In genomic region chr6:116764961-116765841, GRCh38 we compare ENCODE assay signal across 7 cellular contexts. TPM values are rescaled to one million over a fixed set of nuclear protein-coding genes. Genes with fewer than 3 reads are reported as not detected.
DNase-seq lines count a peak whose midpoint lies in the region; ATAC-seq and TF ChIP-seq lines count a peak whose summit lies in the region.

FAM162B (minus strand) TSS chr6:116765719; CDS start chr6:116765576, 143 bp downstream.

- DNase-seq in GM23248 (peak; percentile 45), fibroblast of mammary gland (ENCODE audit: low read depth) (peak; percentile 25)
- DNase-seq in T-helper 2 cell treated with Interferon-gamma antibody and Interleukin-4, amounts not matched to agents 5 μg/mL and 100 μg/mL, for 36 hours (ENCODE audit: low spot score), result no peak
- DNase-seq in natural killer cell treated with Interleukin-12 subunit alpha and Interleukin-12 subunit beta and Interleukin-15 and Interleukin-18, amount 100 ng/mL, for 72 hours (ENCODE audit: low spot score), result no peak

- in situ Hi-C loops in GM23248 (cut with MboI), result no loop called here

- no peak within 1 kb of the TSS for H3K9ac ChIP-seq in GM23248

- peak within 1 kb of the TSS; percentile 62 for H3K4me2 ChIP-seq in GM23248 (ENCODE audit: unreplicated experiment)

- peaks cover 4% of the 10 kb centered on the region for H3K4me1 Mint-ChIP-seq in T-helper 2 cell treated with Interferon-gamma antibody and Interleukin-4, amounts not matched to agents 5 μg/mL and 100 μg/mL, for 36 hours (ENCODE audit: low read depth)
- peaks cover 7 to 12% of the 10 kb centered on the region in 2 donors for H3K4me1 Mint-ChIP-seq in natural killer cell treated with Interleukin-12 subunit alpha and Interleukin-12 subunit beta and Interleukin-15 and Interleukin-18, amount 100 ng/mL, for 72 hours (ENCODE audit: low read depth in 2 of 2)

- no peak within 1 kb of the TSS for H3K27ac Mint-ChIP-seq in T-helper 2 cell treated with Interferon-gamma antibody and Interleukin-4, amounts not matched to agents 5 μg/mL and 100 μg/mL, for 36 hours
- no peak within 1 kb of the TSS for H3K27ac Mint-ChIP-seq in natural killer cell treated with Interleukin-12 subunit alpha and Interleukin-12 subunit beta and Interleukin-15 and Interleukin-18, amount 100 ng/mL, for 72 hours

- no peaks in the 10 kb centered on the region for H3K4me1 ChIP-seq in GM23248 (ENCODE audit: insufficient read depth)

- no peaks in the 10 kb centered on the region for H3K79me2 ChIP-seq in GM23248 (ENCODE audit: insufficient read depth)

- 4 to 5% methylated on average over 78 to 80 of the region's 89 CpGs for WGBS in GM23248 (ENCODE audit: low coverage in 1 of 2, low lambda C conversion rate in 2 of 2, missing lambda C conversion rate in 2 of 2), 2 experiments

- peaks cover 22% of the 10 kb centered on the region for H3K27me3 ChIP-seq in GM23248 (replicated peaks; ENCODE audit: insufficient read depth)

- no peaks in the 10 kb centered on the region for H3K9me3 Mint-ChIP-seq in T-helper 2 cell treated with Interferon-gamma antibody and Interleukin-4, amounts not matched to agents 5 μg/mL and 100 μg/mL, for 36 hours
- no peaks in the 10 kb centered on the region for H3K9me3 Mint-ChIP-seq in natural killer cell treated with Interleukin-12 subunit alpha and Interleukin-12 subunit beta and Interleukin-15 and Interleukin-18, amount 100 ng/mL, for 72 hours

- ATAC-seq in natural killer cell treated with Interleukin-12 subunit alpha and Interleukin-12 subunit beta and Interleukin-15 and Interleukin-18, amount 100 ng/mL, for 72 hours, result peak; percentile 52 to 57
- no peak for ATAC-seq in HG02642 (IDR thresholded peaks at IDR 0.05; ENCODE audit: poor library complexity, unreplicated experiment)
- ATAC-seq in GM21447 (IDR thresholded peaks at IDR 0.05; ENCODE audit: unreplicated experiment), result no peak
- no peak for ATAC-seq in GM18867 (IDR thresholded peaks at IDR 0.05; ENCODE audit: unreplicated experiment)

- no peaks in the 10 kb centered on the region for H4K20me1 ChIP-seq in GM23248 (ENCODE audit: insufficient read depth)

- peaks cover 66% of the 10 kb centered on the region for H3K27me3 Mint-ChIP-seq in T-helper 2 cell treated with Interferon-gamma antibody and Interleukin-4, amounts not matched to agents 5 μg/mL and 100 μg/mL, for 36 hours (ENCODE audit: low read depth)
- peaks cover 32 to 42% of the 10 kb centered on the region in 2 donors for H3K27me3 Mint-ChIP-seq in natural killer cell treated with Interleukin-12 subunit alpha and Interleukin-12 subunit beta and Interleukin-15 and Interleukin-18, amount 100 ng/mL, for 72 hours

- peak within 1 kb of the TSS; percentile 63 for H3K4me3 Mint-ChIP-seq in T-helper 2 cell treated with Interferon-gamma antibody and Interleukin-4, amounts not matched to agents 5 μg/mL and 100 μg/mL, for 36 hours
- H3K4me3 Mint-ChIP-seq in natural killer cell treated with Interleukin-12 subunit alpha and Interleukin-12 subunit beta and Interleukin-15 and Interleukin-18, amount 100 ng/mL, for 72 hours, result peak within 1 kb of the TSS; percentile 65

- no peaks in the 10 kb centered on the region for H3K9me2 ChIP-seq in GM23248 (ENCODE audit: insufficient read depth)

- no peaks in the 10 kb centered on the region for H3K36me3 ChIP-seq in GM23248 (ENCODE audit: low read depth)

- H3K27ac ChIP-seq in GM23248, result no peak within 1 kb of the TSS

- H3F3A ChIP-seq in GM23248 (ENCODE audit: insufficient read depth), result no peaks in the 10 kb centered on the region

- H3K9me3 ChIP-seq in GM23248 (ENCODE audit: low read depth), result no peaks in the 10 kb centered on the region

- H3K36me3 Mint-ChIP-seq in T-helper 2 cell treated with Interferon-gamma antibody and Interleukin-4, amounts not matched to agents 5 μg/mL and 100 μg/mL, for 36 hours (ENCODE audit: low read depth), result no peaks in the 10 kb centered on the region
- H3K36me3 Mint-ChIP-seq in natural killer cell treated with Interleukin-12 subunit alpha and Interleukin-12 subunit beta and Interleukin-15 and Interleukin-18, amount 100 ng/mL, for 72 hours, result peaks cover 7% of the 10 kb centered on the region

- TF ChIP-seq CTCF in fibroblast of mammary gland (conservative IDR thresholded peaks at IDR 0.05; ENCODE audit: control insufficient read depth, insufficient read depth, low read depth, low read length), result no peak

- peak within 1 kb of the TSS; percentile 62 for H2AFZ ChIP-seq in GM23248

- H3K4me3 ChIP-seq in GM23248 (peak within 1 kb of the TSS; percentile 64), fibroblast of mammary gland (ENCODE audit: control insufficient read depth, low read depth, low read length) (peak within 1 kb of the TSS; percentile 40)

RNA-seq across cellular contexts. Expression of gene FAM162B, which starts in this region (rescaled TPM):
- not detected in 2 replicates for total RNA-seq in GM23248 (2014; rRNA removed; shearing (Covaris generic))
- polyA plus RNA-seq in GM23248 (2016; fragmentation: Nextera tagmentation; extraction: Ambion mirVana), result not detected in 2 replicates
- total RNA-seq in natural killer cell treated with Interleukin-12 subunit alpha and Interleukin-12 subunit beta and Interleukin-15 and Interleukin-18, amount 100 ng/mL, for 72 hours, result not detected

Comparison
In these comparisons a context has a peak if more than half of its experiments do, and no peak if none do; other contexts are left out.
1. Peak in DNase-seq, H3K4me3 ChIP-seq and H3K4me2 ChIP-seq in GM23248; RNA of the gene not detected or under 1 TPM.
2. Peak in ATAC-seq in natural killer cell treated with Interleukin-12 subunit alpha and Interleukin-12 subunit beta and Interleukin-15 and Interleukin-18, amount 100 ng/mL, for 72 hours; RNA of the gene not detected or under 1 TPM.